9 cellular contexts compared by ENCODE assay signal in genomic region chr18:51153659-51154371, GRCh38. TPM values are rescaled to one million over a fixed set of nuclear protein-coding genes. Genes with fewer than 3 reads are reported as not detected.
DNase-seq lines count a peak whose midpoint lies in the region; ATAC-seq and TF ChIP-seq lines count a peak whose summit lies in the region.
"Had no signal": no experiment of that assay in that cellular context is flagged by ENCODE, and none has a peak within 500 bp of the region (broad histone marks: within the 10 kb centered on the region; RNA-seq: fewer than 3 reads in every experiment).

No MANE protein-coding gene starts in this region.

- intact Hi-C loops in activated naive CD4-positive, alpha-beta T cell treated with anti-CD3 and anti-CD28 coated beads for 36 hours (cut with micrococcal nuclease) = loop anchor here (1.0 to 5.0 kb wide), 3 partner anchors 17 to 182 kb away; partner anchors contain the start of gene MEX3C

- no peaks in the 10 kb centered on the region for H3K9me3 Mint-ChIP-seq in activated naive CD4-positive, alpha-beta T cell treated with anti-CD3 and anti-CD28 coated beads for 36 hours

- ATAC-seq in GM21576 (IDR thresholded peaks at IDR 0.05; ENCODE audit: unreplicated experiment) = peak; percentile 81

- no peaks in the 10 kb centered on the region for H4K20me1 ChIP-seq in MM.1S (ENCODE audit: insufficient read depth, low read length)
- H4K20me1 ChIP-seq in hepatocyte (ENCODE audit: insufficient read depth, poor library complexity, severe bottlenecking) = no peaks in the 10 kb centered on the region

- no peaks in the 10 kb centered on the region for H3K27me3 Mint-ChIP-seq in activated naive CD4-positive, alpha-beta T cell treated with anti-CD3 and anti-CD28 coated beads for 36 hours (ENCODE audit: low read depth)

- H3K9me3 ChIP-seq in MM.1S (replicated peaks; ENCODE audit: insufficient read depth, low read length) = no peaks in the 10 kb centered on the region
- no peaks in the 10 kb centered on the region for H3K9me3 ChIP-seq in hepatocyte (ENCODE audit: low read depth)

- CTCF ChIA-PET in activated naive CD4-positive, alpha-beta T cell treated with anti-CD3 and anti-CD28 coated beads for 36 hours (lab: Charles Lee) = interaction anchor here (1.0 to 3.3 kb wide), 4 partner anchors 15 to 42 kb away, joined by 3 to 19 read pairs (median 6); partner anchors contain the start of gene MEX3C

- DNase-seq in GM10266 (ENCODE audit: extremely low spot score) = peak; percentile 47
- peak; percentile 96 for DNase-seq in MM.1S
- peak; percentile 70 for DNase-seq in activated naive CD4-positive, alpha-beta T cell treated with anti-CD3 and anti-CD28 coated beads for 36 hours
- DNase-seq in stimulated activated CD8-positive, alpha-beta memory T cell treated with anti-CD3 and anti-CD28 coated beads, Interleukin-4, amount 100 ng/mL, for 24 hours (ENCODE audit: low read depth) = peak; percentile 44
- DNase-seq in hepatic stellate cell (ENCODE audit: low spot score) = no peak
- no peak for DNase-seq in hepatocyte (ENCODE audit: low spot score)
- DNase-seq in C1 segment of cervical spinal cord (lab: John Stamatoyannopoulos, UW) = no peak

- H2AFZ ChIP-seq in MM.1S (ENCODE audit: low read length) (peak overlapping the region; percentile 69), hepatocyte (no peak overlapping the region)

- H3K27me3 ChIP-seq in MM.1S (replicated peaks; ENCODE audit: insufficient read depth, low read length) (no peaks in the 10 kb centered on the region), hepatocyte (no peaks in the 10 kb centered on the region)
- H3K27me3 ChIP-seq: cardiac muscle cell had no signal

- WGBS in hepatocyte (ENCODE audit: low lambda C conversion rate, missing lambda C conversion rate) = 90% methylated on average over 19 of the region's 19 CpGs

- peak overlapping the region; percentile 82 for H3K9ac ChIP-seq in MM.1S (ENCODE audit: low read length)

- no peaks in the 10 kb centered on the region for H3K36me3 Mint-ChIP-seq in activated naive CD4-positive, alpha-beta T cell treated with anti-CD3 and anti-CD28 coated beads for 36 hours (ENCODE audit: low read depth)

- no peaks in the 10 kb centered on the region for H3K9me2 ChIP-seq in MM.1S (replicated peaks; ENCODE audit: insufficient read depth, low read length)
- no peaks in the 10 kb centered on the region for H3K9me2 ChIP-seq in hepatocyte (replicated peaks; ENCODE audit: insufficient read depth)

- H3K4me2 ChIP-seq in MM.1S (ENCODE audit: low read depth, low read length) (peak overlapping the region; percentile 63), hepatocyte (no peak overlapping the region)

- H3K27ac ChIP-seq in MM.1S (ENCODE audit: low read length) (peak overlapping the region; percentile 93), hepatocyte (no peak overlapping the region)
- H3K27ac ChIP-seq: cardiac muscle cell had no signal

- H3F3A ChIP-seq in MM.1S (ENCODE audit: insufficient read depth, low read length) = peaks cover 39% of the 10 kb centered on the region

- peak overlapping the region; percentile 99 for H3K27ac Mint-ChIP-seq in activated naive CD4-positive, alpha-beta T cell treated with anti-CD3 and anti-CD28 coated beads for 36 hours

- TF ChIP-seq CTCF in GM10266 (IDR thresholded peaks at IDR 0.05; ENCODE audit: control insufficient read depth, insufficient read depth, low read depth, missing control alignments) (no peak), MM.1S (IDR thresholded peaks at IDR 0.05; ENCODE audit: low read length) (no peak), hepatocyte (IDR thresholded peaks at IDR 0.05; ENCODE audit: poor library complexity) (no peak)

- H3K4me1 ChIP-seq in MM.1S (ENCODE audit: low read length) (peaks cover 31% of the 10 kb centered on the region), hepatocyte (ENCODE audit: insufficient read depth) (peaks cover 5% of the 10 kb centered on the region)

- peak overlapping the region; percentile 48 for H3K4me3 ChIP-seq in MM.1S (ENCODE audit: low read length)
- H3K4me3 ChIP-seq in hepatocyte = no peak overlapping the region
- H3K4me3 ChIP-seq: cardiac muscle cell had no signal

- no peaks in the 10 kb centered on the region for H3K79me2 ChIP-seq in MM.1S (ENCODE audit: low read length)
- H3K79me2 ChIP-seq in hepatocyte = no peaks in the 10 kb centered on the region

- peaks cover 58% of the 10 kb centered on the region for H3K4me1 Mint-ChIP-seq in activated naive CD4-positive, alpha-beta T cell treated with anti-CD3 and anti-CD28 coated beads for 36 hours (ENCODE audit: low read depth)

- peak overlapping the region; percentile 79 for H3K4me3 Mint-ChIP-seq in activated naive CD4-positive, alpha-beta T cell treated with anti-CD3 and anti-CD28 coated beads for 36 hours

- H3K36me3 ChIP-seq in MM.1S (replicated peaks; ENCODE audit: insufficient read depth, low read length) = no peaks in the 10 kb centered on the region
- no peaks in the 10 kb centered on the region for H3K36me3 ChIP-seq in hepatocyte (replicated peaks; ENCODE audit: insufficient read depth, low read depth)
- H3K36me3 ChIP-seq: cardiac muscle cell had no signal

RNA-seq across cellular contexts. Expression of gene MEX3C, which starts 43.7 kb away (rescaled TPM):
- total RNA-seq in activated naive CD4-positive, alpha-beta T cell treated with anti-CD3 and anti-CD28 coated beads for 36 hours = 10 to 100 TPM; 50.9 to 52.4 TPM
- total RNA-seq in hepatocyte = 59.4 and 67.3 TPM in 2 replicates
- 18.9 and 21.0 TPM in 2 replicates for polyA plus RNA-seq in hepatocyte

Comparison
In these comparisons a context has a peak if more than half of its experiments do, and no peak if none do; other contexts are left out.
1. DNase-seq: peak in GM10266 (single experiment), MM.1S (single experiment), activated naive CD4-positive, alpha-beta T cell treated with anti-CD3 and anti-CD28 coated beads for 36 hours (single experiment) and stimulated activated CD8-positive, alpha-beta memory T cell treated with anti-CD3 and anti-CD28 coated beads, Interleukin-4, amount 100 ng/mL, for 24 hours (single experiment); none in hepatic stellate cell (single experiment), hepatocyte (single experiment) and C1 segment of cervical spinal cord (0 of 14).